13 cellular contexts compared by ENCODE assay signal in genomic region chr17:38725066-38725465, GRCh38. TPM values are rescaled to one million over a fixed set of nuclear protein-coding genes. Genes with fewer than 3 reads are reported as not detected.
DNase-seq lines count a peak whose midpoint lies in the region; ATAC-seq lines count a peak whose summit lies in the region.
"Had no signal": no experiment of that assay in that cellular context is flagged by ENCODE, and none has a peak within 500 bp of the region (broad histone marks: within the 10 kb centered on the region; RNA-seq: fewer than 3 reads in every experiment).

No MANE protein-coding gene starts in this region.

- H3K4me1 ChIP-seq in effector memory CD4-positive, alpha-beta T cell (ENCODE audit: control insufficient read depth, insufficient read depth, low read length, poor library complexity, severe bottlenecking), result peaks cover 44% of the 10 kb centered on the region

- no peak overlapping the region for H3K4me3 Mint-ChIP-seq in activated CD4-positive, alpha-beta T cell treated with anti-CD3 and anti-CD28 coated beads, Interleukin-2, amount 10 ng/mL, durations not matched to agents 7 days and 5 days
- H3K4me3 Mint-ChIP-seq in activated CD4-positive, alpha-beta T cell treated with anti-CD3 and anti-CD28 coated beads, Interleukin-2, amount 10 ng/mL, durations not matched to agents 24 days and 14 days, result no peak overlapping the region
- H3K4me3 Mint-ChIP-seq: activated T-helper 1 cell treated with anti-CD3 and anti-CD28 coated beads, Interleukin-12 subunit alpha, Interleukin-12 subunit beta, Interleukin-2, Interleukin-4 antibody, amounts not matched to agents 30 ng/mL and 10 ng/mL and 1 ng/mL, durations not matched to agents 14 hours and 24 hours and 36 hours had no signal

- peaks cover 5% of the 10 kb centered on the region for H3K9me3 Mint-ChIP-seq in activated CD4-positive, alpha-beta T cell treated with anti-CD3 and anti-CD28 coated beads, Interleukin-2, amount 10 ng/mL, durations not matched to agents 7 days and 5 days
- no peaks in the 10 kb centered on the region for H3K9me3 Mint-ChIP-seq in activated CD4-positive, alpha-beta T cell treated with anti-CD3 and anti-CD28 coated beads, Interleukin-2, amount 10 ng/mL, durations not matched to agents 24 days and 14 days
- H3K9me3 Mint-ChIP-seq: activated T-helper 1 cell treated with anti-CD3 and anti-CD28 coated beads, Interleukin-12 subunit alpha, Interleukin-12 subunit beta, Interleukin-2, Interleukin-4 antibody, amounts not matched to agents 30 ng/mL and 10 ng/mL and 1 ng/mL, durations not matched to agents 14 hours and 24 hours and 36 hours had no signal

- no peaks in the 10 kb centered on the region for H3K27me3 Mint-ChIP-seq in activated CD4-positive, alpha-beta T cell treated with anti-CD3 and anti-CD28 coated beads, Interleukin-2, amount 10 ng/mL, durations not matched to agents 7 days and 5 days
- H3K27me3 Mint-ChIP-seq in activated CD4-positive, alpha-beta T cell treated with anti-CD3 and anti-CD28 coated beads, Interleukin-2, amount 10 ng/mL, durations not matched to agents 24 days and 14 days, result no peaks in the 10 kb centered on the region

- H3K4me1 Mint-ChIP-seq in activated CD4-positive, alpha-beta T cell treated with anti-CD3 and anti-CD28 coated beads, Interleukin-2, amount 10 ng/mL, durations not matched to agents 7 days and 5 days, result peaks cover 51% of the 10 kb centered on the region
- peaks cover 47% of the 10 kb centered on the region for H3K4me1 Mint-ChIP-seq in activated CD4-positive, alpha-beta T cell treated with anti-CD3 and anti-CD28 coated beads, Interleukin-2, amount 10 ng/mL, durations not matched to agents 24 days and 14 days

- CTCF ChIA-PET in activated CD4-positive, alpha-beta T cell treated with anti-CD3 and anti-CD28 coated beads, Interleukin-2, amount 10 ng/mL, durations not matched to agents 7 days and 5 days (lab: Charles Lee), result interaction anchor here (1.9 kb wide), 1 partner anchor 8 kb away, joined by 5 read pairs; no protein-coding TSS in a partner anchor

- POLR2A ChIA-PET in activated CD4-positive, alpha-beta T cell treated with anti-CD3 and anti-CD28 coated beads, Interleukin-2, amount 10 ng/mL, durations not matched to agents 7 days and 5 days (lab: Charles Lee), result no interaction called here

- peaks cover 37% of the 10 kb centered on the region for H3K36me3 ChIP-seq in effector memory CD4-positive, alpha-beta T cell (ENCODE audit: control insufficient read depth, insufficient read depth, low read length)

- DNase-seq in activated CD4-positive, alpha-beta T cell treated with anti-CD3 and anti-CD28 coated beads, Interleukin-2, amount 10 ng/mL, durations not matched to agents 7 days and 5 days, result no peak
- DNase-seq in activated CD4-positive, alpha-beta T cell treated with anti-CD3 and anti-CD28 coated beads, Interleukin-2, amount 10 ng/mL, durations not matched to agents 24 days and 14 days, result no peak
- DNase-seq in SHP77 treated with DMSO at 0.1 percent for 48 hours (lab: John Stamatoyannopoulos, UW) (peak; percentile 72), substantia nigra (lab: John Stamatoyannopoulos, UW) (peak in 4 of 49 donors; percentile 52 to 69 (median 54)), C1 segment of cervical spinal cord (lab: John Stamatoyannopoulos, UW) (no peak), NCI-H1694 treated with DMSO at 0.1 percent for 48 hours (lab: John Stamatoyannopoulos, UW) (no peak)
- DNase-seq in effector memory CD4-positive, alpha-beta T cell, result no peak
- DNase-seq: activated CD4-positive, alpha-beta T cell treated with anti-CD3 and anti-CD28 coated beads for 1 hour; foreskin keratinocyte; mesendoderm; OCI-M1 had no signal

- H3K27ac Mint-ChIP-seq in activated CD4-positive, alpha-beta T cell treated with anti-CD3 and anti-CD28 coated beads, Interleukin-2, amount 10 ng/mL, durations not matched to agents 7 days and 5 days, result peak overlapping the region; percentile 66
- no peak overlapping the region for H3K27ac Mint-ChIP-seq in activated CD4-positive, alpha-beta T cell treated with anti-CD3 and anti-CD28 coated beads, Interleukin-2, amount 10 ng/mL, durations not matched to agents 24 days and 14 days

- no peaks in the 10 kb centered on the region for H3K27me3 ChIP-seq in effector memory CD4-positive, alpha-beta T cell (replicated peaks; ENCODE audit: control insufficient read depth, insufficient read depth, low read length, poor library complexity, severe bottlenecking)
- H3K27me3 ChIP-seq: foreskin keratinocyte had no signal

- no peaks in the 10 kb centered on the region for H3K9me3 ChIP-seq in effector memory CD4-positive, alpha-beta T cell (ENCODE audit: control insufficient read depth, low read length)

- peak overlapping the region; percentile 2 for H3K27ac ChIP-seq in effector memory CD4-positive, alpha-beta T cell (ENCODE audit: insufficient read depth, low read length, poor library complexity, severe bottlenecking)
- peak overlapping the region; percentile 87 for H3K27ac ChIP-seq in substantia nigra (ENCODE audit: low read depth, low read length, poor library complexity, severe bottlenecking)
- H3K27ac ChIP-seq: foreskin keratinocyte had no signal

- H3K36me3 Mint-ChIP-seq in activated CD4-positive, alpha-beta T cell treated with anti-CD3 and anti-CD28 coated beads, Interleukin-2, amount 10 ng/mL, durations not matched to agents 7 days and 5 days (ENCODE audit: low read depth), result peaks cover 42% of the 10 kb centered on the region
- peaks cover 51% of the 10 kb centered on the region for H3K36me3 Mint-ChIP-seq in activated CD4-positive, alpha-beta T cell treated with anti-CD3 and anti-CD28 coated beads, Interleukin-2, amount 10 ng/mL, durations not matched to agents 24 days and 14 days (ENCODE audit: low read depth)

- no peak overlapping the region for H3K4me3 ChIP-seq in effector memory CD4-positive, alpha-beta T cell (ENCODE audit: insufficient read depth, low read depth, low read length, poor library complexity, severe bottlenecking)

- no peak for ATAC-seq in HG02610 (IDR thresholded peaks at IDR 0.05; ENCODE audit: unreplicated experiment)
- ATAC-seq: foreskin keratinocyte had no signal

- intact Hi-C loops in activated CD4-positive, alpha-beta T cell treated with anti-CD3 and anti-CD28 coated beads, Interleukin-2, amount 10 ng/mL, durations not matched to agents 24 days and 14 days (cut with micrococcal nuclease), result no loop called here

RNA-seq across cellular contexts. Expression of gene CISD3, which starts 5.1 kb away (rescaled TPM):
- total RNA-seq in activated CD4-positive, alpha-beta T cell treated with anti-CD3 and anti-CD28 coated beads, Interleukin-2, amount 10 ng/mL, durations not matched to agents 7 days and 5 days, result 10 to 100 TPM; 45.7 to 46.3 TPM
- 44.0 and 46.7 TPM in 2 replicates for total RNA-seq in activated CD4-positive, alpha-beta T cell treated with anti-CD3 and anti-CD28 coated beads, Interleukin-2, amount 10 ng/mL, durations not matched to agents 24 days and 14 days

RNA-seq across cellular contexts. Expression of gene MLLT6, which starts 20.0 kb away (rescaled TPM):
- total RNA-seq in activated CD4-positive, alpha-beta T cell treated with anti-CD3 and anti-CD28 coated beads, Interleukin-2, amount 10 ng/mL, durations not matched to agents 7 days and 5 days, result 100 to 1,000 TPM; 251 to 264 TPM
- 243 and 248 TPM in 2 replicates for total RNA-seq in activated CD4-positive, alpha-beta T cell treated with anti-CD3 and anti-CD28 coated beads, Interleukin-2, amount 10 ng/mL, durations not matched to agents 24 days and 14 days

RNA-seq across cellular contexts. Expression of gene PCGF2, which starts 23.1 kb away (rescaled TPM):
- under 1 TPM; 0.22 to 0.23 TPM for total RNA-seq in activated CD4-positive, alpha-beta T cell treated with anti-CD3 and anti-CD28 coated beads, Interleukin-2, amount 10 ng/mL, durations not matched to agents 7 days and 5 days
- 4.7 and 5.5 TPM in 2 replicates for total RNA-seq in activated CD4-positive, alpha-beta T cell treated with anti-CD3 and anti-CD28 coated beads, Interleukin-2, amount 10 ng/mL, durations not matched to agents 24 days and 14 days

RNA-seq across cellular contexts. Expression of gene PSMB3, which starts 27.5 kb away (rescaled TPM):
- total RNA-seq in activated CD4-positive, alpha-beta T cell treated with anti-CD3 and anti-CD28 coated beads, Interleukin-2, amount 10 ng/mL, durations not matched to agents 7 days and 5 days, result 100 to 1,000 TPM; 262 to 294 TPM
- total RNA-seq in activated CD4-positive, alpha-beta T cell treated with anti-CD3 and anti-CD28 coated beads, Interleukin-2, amount 10 ng/mL, durations not matched to agents 24 days and 14 days, result 356 and 358 TPM in 2 replicates

RNA-seq across cellular contexts. Expression of gene EPOP, which starts 50.3 kb away (rescaled TPM):
- total RNA-seq in activated CD4-positive, alpha-beta T cell treated with anti-CD3 and anti-CD28 coated beads, Interleukin-2, amount 10 ng/mL, durations not matched to agents 7 days and 5 days, result 1 to 10 TPM; 7.5 to 7.8 TPM
- 52.1 and 54.9 TPM in 2 replicates for total RNA-seq in activated CD4-positive, alpha-beta T cell treated with anti-CD3 and anti-CD28 coated beads, Interleukin-2, amount 10 ng/mL, durations not matched to agents 24 days and 14 days
